ENCODE assay signal across 28 cellular contexts in the genomic region with DNA sequence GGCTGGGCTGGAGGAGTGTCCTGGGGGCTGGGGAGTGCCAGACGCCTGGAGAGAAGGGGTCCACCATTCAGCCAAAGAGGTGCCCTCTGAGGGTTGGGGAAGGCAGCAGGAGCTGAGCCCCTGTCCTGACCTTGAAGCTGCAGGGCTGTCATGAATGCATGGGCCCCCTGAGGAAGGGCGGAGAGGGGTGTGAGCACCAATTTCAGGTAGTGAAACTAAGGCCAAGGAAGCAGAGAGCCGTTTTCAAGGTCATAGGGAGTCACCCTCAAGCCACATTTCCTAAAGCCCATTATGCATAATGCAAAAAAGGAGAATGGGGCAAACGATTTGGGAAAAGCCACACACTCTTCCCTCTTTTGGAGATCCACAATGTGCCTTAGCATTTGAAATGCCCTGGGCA. TPM values are rescaled to one million over a fixed set of nuclear protein-coding genes. Genes with fewer than 3 reads are reported as not detected.
DNase-seq lines count a peak whose midpoint lies in the region; TF ChIP-seq lines count a peak whose summit lies in the region.
"Had no signal": no experiment of that assay in that cellular context is flagged by ENCODE, and none has a peak within 500 bp of the region (broad histone marks: within the 10 kb centered on the region; RNA-seq: fewer than 3 reads in every experiment).

No MANE protein-coding gene starts in this region.

- intact Hi-C loops in CD14-positive monocyte (cut with micrococcal nuclease), result loop anchor here in 1 of 2 donors (10.0 kb wide), 1 partner anchor 108 kb away; the partner anchor contains the start of gene IKZF1
- intact Hi-C loops in left ventricle myocardium inferior (cut with micrococcal nuclease), result no loop called here

- TF ChIP-seq CTCF in CD14-positive monocyte (IDR thresholded peaks at IDR 0.05) (no peak), GM13977 (IDR thresholded peaks at IDR 0.05; ENCODE audit: extremely low read depth, insufficient read depth, missing control alignments) (no peak), left ventricle myocardium inferior (IDR thresholded peaks at IDR 0.05; ENCODE audit: borderline replicate concordance) (no peak)

- H3K27ac Mint-ChIP-seq in CD14-positive monocyte, result peak overlapping the region; percentile 67 to 90 (median 85)
- H3K27ac Mint-ChIP-seq: activated CD4-positive, alpha-beta T cell treated with anti-CD3 and anti-CD28 coated beads for 36 hours; neural progenitor cell had no signal

- H3K27me3 Mint-ChIP-seq in CD14-positive monocyte (ENCODE audit: low read depth in 3 of 3), result peaks cover 0 to 2% (median 0%) of the 10 kb centered on the region in 3 donors
- H3K27me3 Mint-ChIP-seq: activated CD4-positive, alpha-beta T cell treated with anti-CD3 and anti-CD28 coated beads for 36 hours; activated naive CD8-positive, alpha-beta T cell; CD4-positive, alpha-beta memory T cell; T-cell had no signal

- H3K36me3 ChIP-seq in left ventricle myocardium inferior, result no peaks in the 10 kb centered on the region
- H3K36me3 ChIP-seq: neural progenitor cell, thoracic aorta, uterus had no signal

- H3K4me3 ChIP-seq in left ventricle myocardium inferior, result no peak overlapping the region
- H3K4me3 ChIP-seq: dorsolateral prefrontal cortex, GM23248, lung, neural progenitor cell, PC-9, thoracic aorta, uterus had no signal

- no peak for DNase-seq in CD14-positive monocyte (ENCODE audit: low spot score)
- DNase-seq in GM13977 (ENCODE audit: low spot score), result peak; percentile 10
- DNase-seq in NOMO-1 treated with DMSO at 0.1 percent for 48 hours (lab: John Stamatoyannopoulos, UW; ENCODE audit: unreplicated experiment), result peak; percentile 78
- peak; percentile 43 for DNase-seq in germinal center (ENCODE audit: low spot score)
- DNase-seq in NCI-H526 (lab: John Stamatoyannopoulos, UW), result no peak
- no peak for DNase-seq in left ventricle myocardium inferior
- DNase-seq in Ammon's horn (ENCODE audit: low spot score), result no peak
- DNase-seq: activated CD4-positive, alpha-beta T cell treated with anti-CD3 and anti-CD28 coated beads for 36 hours; CD4-positive, alpha-beta memory T cell; dorsolateral prefrontal cortex; glutamatergic neuron; GM23248; KG1; kidney glomerular epithelial cell; NCI-H1092; NCI-H1930; NCI-H526 treated with DMSO at 0.1 percent for 48 hours; PC-9; posterior cingulate gyrus; SHP77 treated with DMSO at 0.1 percent for 48 hours; stimulated activated CD4-positive, alpha-beta T cell treated with anti-CD3 and anti-CD28 coated beads, Interleukin-4, amount 100 ng/mL, for 4 hours; stimulated activated naive CD8-positive, alpha-beta T cell treated with anti-CD3 and anti-CD28 coated beads, Interleukin-15, Interleukin-2, amounts not matched to agents 100 U/mL and 50 U/mL, for 24 hours; T-cell; uterus had no signal

- H3K9me3 Mint-ChIP-seq in CD14-positive monocyte, result peaks cover 0 to 2% (median 0%) of the 10 kb centered on the region in 7 donors
- H3K9me3 Mint-ChIP-seq: neural progenitor cell, T-cell had no signal

- no peaks in the 10 kb centered on the region for H3K9me3 ChIP-seq in left ventricle myocardium inferior (replicated peaks)
- H3K9me3 ChIP-seq: thoracic aorta, uterus had no signal

- H3K36me3 Mint-ChIP-seq in CD14-positive monocyte, result peaks cover 4 to 5% of the 10 kb centered on the region in 2 donors
- H3K36me3 Mint-ChIP-seq: activated naive CD8-positive, alpha-beta T cell; neural progenitor cell; T-cell had no signal

- H3K27ac ChIP-seq in left ventricle myocardium inferior (replicated peaks), result no peak overlapping the region
- H3K27ac ChIP-seq: dorsolateral prefrontal cortex, GM23248, neural progenitor cell, PC-9, thoracic aorta, uterus had no signal

- H3K4me3 Mint-ChIP-seq in CD14-positive monocyte, result peak overlapping the region in 1 of 2 donors; percentile 62
- H3K4me3 Mint-ChIP-seq: activated CD4-positive, alpha-beta T cell treated with anti-CD3 and anti-CD28 coated beads for 36 hours; activated naive CD8-positive, alpha-beta T cell; neural progenitor cell; T-cell had no signal

- in situ Hi-C loops in GM13977 (cut with MboI; ENCODE audit: low pct_unique_long_range_greater_than_20kb, low sequenced_read_pairs, unreplicated experiment), result loop anchor here (10.0 to 25.0 kb wide), 2 partner anchors 108 to 201 kb away; partner anchors contain the start of gene IKZF1

- no peaks in the 10 kb centered on the region for H3K4me1 ChIP-seq in left ventricle myocardium inferior
- H3K4me1 ChIP-seq: neural progenitor cell, uterus had no signal

- H3K4me1 Mint-ChIP-seq in CD14-positive monocyte, result peaks cover 98% of the 10 kb centered on the region
- H3K4me1 Mint-ChIP-seq: neural progenitor cell had no signal

- peaks cover 26% of the 10 kb centered on the region for H3K27me3 ChIP-seq in left ventricle myocardium inferior (ENCODE audit: low read depth)
- H3K27me3 ChIP-seq: neural progenitor cell, uterus had no signal

RNA-seq across cellular contexts. Expression of gene FIGNL1, which starts 37.2 kb away (rescaled TPM):
- 1 to 10 TPM in 1 of 2 donors, under 1 TPM in 1; 0.55 to 2.4 TPM for polyA plus RNA-seq in CD14-positive monocyte
- 4.1 TPM for total RNA-seq in left ventricle myocardium inferior

Comparison
In these comparisons a context has a peak if more than half of its experiments do, and no peak if none do; other contexts are left out.
1. DNase-seq: peak in GM13977 (single experiment), NOMO-1 treated with DMSO at 0.1 percent for 48 hours (single experiment) and germinal center (single experiment); none in CD14-positive monocyte (single experiment), NCI-H526 (0 of 2), left ventricle myocardium inferior (single experiment) and Ammon's horn (single experiment).